In the genomic region with DNA sequence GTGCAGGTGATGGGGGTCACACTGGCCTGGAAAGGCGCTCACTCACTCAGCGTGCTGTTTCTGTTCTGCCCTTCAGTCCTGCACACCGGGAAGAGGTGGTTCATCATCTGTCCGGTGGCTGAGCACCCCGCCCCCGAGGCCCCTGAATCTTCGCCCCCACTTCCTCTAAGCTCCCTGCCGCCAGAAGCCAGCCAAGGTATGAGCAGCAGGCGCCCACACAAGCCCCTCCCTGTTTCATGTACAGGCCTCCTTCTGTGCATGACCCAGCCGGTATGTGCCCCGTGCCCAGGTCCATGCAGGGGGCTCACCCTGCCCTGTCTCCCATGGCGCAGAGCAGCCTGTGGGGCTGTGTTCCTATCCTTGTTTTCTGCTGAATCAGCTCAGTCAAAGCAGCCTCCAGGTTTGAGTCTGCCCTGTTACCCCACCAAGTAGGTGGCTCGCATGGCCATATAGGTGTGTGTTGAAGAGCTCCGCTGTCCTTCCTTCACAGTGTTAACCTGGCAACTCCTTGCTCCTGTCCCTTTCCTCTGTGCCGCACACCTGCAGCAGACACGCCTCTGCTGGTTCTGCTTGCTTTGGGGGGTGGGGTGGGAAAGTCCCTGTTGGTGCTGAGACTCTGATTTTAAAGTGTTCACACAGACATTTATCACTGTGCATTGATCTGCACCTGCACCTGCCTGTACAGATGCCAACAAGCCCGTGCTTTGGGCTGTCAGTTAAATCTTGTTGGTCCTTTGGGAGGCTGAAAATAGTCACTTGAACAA, we compare ENCODE assay signal across 9 cellular contexts.
DNase-seq lines count a peak whose midpoint lies in the region; ATAC-seq lines count a peak whose summit lies in the region.
"Had no signal": no experiment of that assay in that cellular context is flagged by ENCODE, and none has a peak within 500 bp of the region (broad histone marks: within the 10 kb centered on the region; RNA-seq: fewer than 3 reads in every experiment).

No MANE protein-coding gene starts in this region.

- ATAC-seq in GM19467 (IDR thresholded peaks at IDR 0.05; ENCODE audit: unreplicated experiment) (no peak), HG03039 (IDR thresholded peaks at IDR 0.05; ENCODE audit: unreplicated experiment) (no peak), GM21825 (IDR thresholded peaks at IDR 0.05; ENCODE audit: unreplicated experiment) (no peak), HG02571 (IDR thresholded peaks at IDR 0.05; ENCODE audit: unreplicated experiment) (no peak)
- ATAC-seq: Panc1 had no signal

- DNase-seq in GM19240 (ENCODE audit: insufficient read length, low spot score) = peak; percentile 51
- peak; percentile 67 for DNase-seq in NCI-H345 treated with DMSO at 0.1 percent for 48 hours (lab: John Stamatoyannopoulos, UW; ENCODE audit: unreplicated experiment)
- peak; percentile 49 for DNase-seq in activated naive CD4-positive, alpha-beta T cell treated with anti-CD3 and anti-CD28 coated beads, Interleukin-2, amount 50 U/mL, for 16 hours
- peak in 2 of 3 donors; percentile 4 to 22 for DNase-seq in stimulated activated CD4-positive, alpha-beta T cell treated with anti-CD3 and anti-CD28 coated beads, TNF-alpha, amount 100 ng/mL, for 48 hours (ENCODE audit: low read depth in 3 of 3)

Comparison
In these comparisons a context has a peak if more than half of its experiments do, and no peak if none do; other contexts are left out.
1. DNase-seq: peak in every context shown above with its lines; median percentile 67 in NCI-H345 treated with DMSO at 0.1 percent for 48 hours; 51 in GM19240; 49 in activated naive CD4-positive, alpha-beta T cell treated with anti-CD3 and anti-CD28 coated beads, Interleukin-2, amount 50 U/mL, for 16 hours; 13 in stimulated activated CD4-positive, alpha-beta T cell treated with anti-CD3 and anti-CD28 coated beads, TNF-alpha, amount 100 ng/mL, for 48 hours.